In the genomic region with DNA sequence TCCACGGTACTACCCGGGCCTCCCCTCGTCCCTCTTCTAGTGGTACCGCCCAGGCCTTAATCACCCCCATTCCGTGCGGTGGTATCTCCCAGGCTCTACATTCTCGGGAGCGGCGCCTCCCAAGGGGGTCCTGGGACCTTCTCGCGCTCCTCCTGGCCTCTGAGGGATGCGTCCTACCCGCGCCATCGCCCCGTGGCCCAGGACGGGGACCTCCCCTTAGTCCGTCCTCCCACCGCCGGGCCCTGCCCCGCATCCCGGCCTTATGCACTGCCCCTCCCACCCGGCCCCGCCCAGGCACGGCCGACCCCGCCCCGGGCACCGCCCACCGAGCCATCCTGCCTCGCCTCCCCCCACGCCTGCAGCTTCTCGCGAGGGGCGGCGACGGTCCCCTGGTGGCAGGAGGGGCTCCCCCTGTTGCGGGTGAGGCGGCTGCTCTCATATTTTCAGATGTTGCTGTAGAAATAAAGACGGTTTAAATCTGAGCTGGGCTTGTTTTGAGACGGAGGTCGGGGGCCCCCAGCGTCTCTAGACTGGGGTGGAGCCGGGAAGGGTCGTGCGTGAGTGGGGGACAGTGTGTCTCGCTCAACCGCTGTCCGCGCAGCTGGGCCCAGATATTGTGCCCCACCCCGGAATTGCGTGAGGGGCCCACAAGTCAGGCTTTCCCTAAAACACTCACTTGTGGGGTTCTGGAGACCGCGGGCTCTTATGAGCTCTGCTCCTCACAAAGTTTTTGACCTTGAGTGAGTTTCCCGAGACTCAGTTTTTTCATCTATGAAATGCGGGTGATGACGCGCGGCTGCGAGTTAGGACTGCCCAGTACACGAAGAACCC, we compare ENCODE assay signal across 1 cellular context.
TF ChIP-seq lines count a peak whose summit lies in the region.

No MANE protein-coding gene starts in this region.

TF ChIP-seq in HepG2, 621 proteins besides CTCF, POLR2A, EP300 and RAD21 (continued from another document):
- TF ChIP-seq, protein P1, sequence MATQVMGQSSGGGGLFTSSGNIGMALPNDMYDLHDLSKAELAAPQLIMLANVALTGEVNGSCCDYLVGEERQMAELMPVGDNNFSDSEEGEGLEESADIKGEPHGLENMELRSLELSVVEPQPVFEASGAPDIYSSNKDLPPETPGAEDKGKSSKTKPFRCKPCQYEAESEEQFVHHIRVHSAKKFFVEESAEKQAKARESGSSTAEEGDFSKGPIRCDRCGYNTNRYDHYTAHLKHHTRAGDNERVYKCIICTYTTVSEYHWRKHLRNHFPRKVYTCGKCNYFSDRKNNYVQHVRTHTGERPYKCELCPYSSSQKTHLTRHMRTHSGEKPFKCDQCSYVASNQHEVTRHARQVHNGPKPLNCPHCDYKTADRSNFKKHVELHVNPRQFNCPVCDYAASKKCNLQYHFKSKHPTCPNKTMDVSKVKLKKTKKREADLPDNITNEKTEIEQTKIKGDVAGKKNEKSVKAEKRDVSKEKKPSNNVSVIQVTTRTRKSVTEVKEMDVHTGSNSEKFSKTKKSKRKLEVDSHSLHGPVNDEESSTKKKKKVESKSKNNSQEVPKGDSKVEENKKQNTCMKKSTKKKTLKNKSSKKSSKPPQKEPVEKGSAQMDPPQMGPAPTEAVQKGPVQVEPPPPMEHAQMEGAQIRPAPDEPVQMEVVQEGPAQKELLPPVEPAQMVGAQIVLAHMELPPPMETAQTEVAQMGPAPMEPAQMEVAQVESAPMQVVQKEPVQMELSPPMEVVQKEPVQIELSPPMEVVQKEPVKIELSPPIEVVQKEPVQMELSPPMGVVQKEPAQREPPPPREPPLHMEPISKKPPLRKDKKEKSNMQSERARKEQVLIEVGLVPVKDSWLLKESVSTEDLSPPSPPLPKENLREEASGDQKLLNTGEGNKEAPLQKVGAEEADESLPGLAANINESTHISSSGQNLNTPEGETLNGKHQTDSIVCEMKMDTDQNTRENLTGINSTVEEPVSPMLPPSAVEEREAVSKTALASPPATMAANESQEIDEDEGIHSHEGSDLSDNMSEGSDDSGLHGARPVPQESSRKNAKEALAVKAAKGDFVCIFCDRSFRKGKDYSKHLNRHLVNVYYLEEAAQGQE (IDR thresholded peaks at IDR 0.05; ENCODE audit: borderline replicate concordance in 1 of 2, low read depth in 1 of 2, low read length in 2 of 2) = no peak
- TF ChIP-seq ZNF790 (CRISPR knock-in tag; IDR thresholded peaks at IDR 0.05; ENCODE audit: borderline replicate concordance) (no peak), ZMYM2 (CRISPR knock-in tag; IDR thresholded peaks at IDR 0.05) (0 out of 2 replicates have a peak, but pooled peaks have one; percentile 18), SP5 (CRISPR knock-in tag; IDR thresholded peaks at IDR 0.05; ENCODE audit: borderline replicate concordance, low read depth) (peak; percentile 62), ZNF281 (CRISPR knock-in tag; IDR thresholded peaks at IDR 0.05; ENCODE audit: borderline replicate concordance) (peak; percentile 75; the same call in 1 of the 2 replicates), TEAD2 (CRISPR knock-in tag; IDR thresholded peaks at IDR 0.05) (no peak), ZNF772 (CRISPR knock-in tag; IDR thresholded peaks at IDR 0.05) (no peak), EED (CRISPR knock-in tag; IDR thresholded peaks at IDR 0.05) (0 out of 2 replicates have a peak, but pooled peaks have one; percentile 5), ZFP36L1 (CRISPR knock-in tag; IDR thresholded peaks at IDR 0.05) (no peak), ZNF382 (CRISPR knock-in tag; IDR thresholded peaks at IDR 0.05; ENCODE audit: borderline replicate concordance) (no peak), TARDBP (CRISPR knock-in tag; IDR thresholded peaks at IDR 0.05) (0 out of 2 replicates have a peak, but pooled peaks have one; percentile 28), BRF2 (CRISPR knock-in tag; IDR thresholded peaks at IDR 0.05) (no peak), ZFY (CRISPR knock-in tag; IDR thresholded peaks at IDR 0.05) (no peak; the same call in 1 of the 2 replicates), PAXIP1 (CRISPR knock-in tag; conservative IDR thresholded peaks at IDR 0.05) (0 out of 2 replicates have a peak, but pooled peaks have one; percentile 1), YY1 (IDR thresholded peaks at IDR 0.05; ENCODE audit: insufficient read depth, insufficient replicate concordance, low read depth, low read length) (peak; percentile 8), DR1 (CRISPR knock-in tag; IDR thresholded peaks at IDR 0.05) (0 out of 2 replicates have a peak, but pooled peaks have one; percentile 24), RBFOX2 (IDR thresholded peaks at IDR 0.05; ENCODE audit: low read depth, low read length) (peak; percentile 41; the same call in 1 of the 2 replicates), ZNF414 (CRISPR knock-in tag; IDR thresholded peaks at IDR 0.05) (0 out of 2 replicates have a peak, but pooled peaks have one; percentile 15), ZNF710 (CRISPR knock-in tag; IDR thresholded peaks at IDR 0.05; ENCODE audit: borderline replicate concordance) (0 out of 2 replicates have a peak, but pooled peaks have one; percentile 53), ZNF256 (CRISPR knock-in tag; conservative IDR thresholded peaks at IDR 0.05) (peak; percentile 80; the same call in 1 of the 2 replicates), TBX3 (IDR thresholded peaks at IDR 0.05; ENCODE audit: borderline replicate concordance) (no peak), KDM1A (CRISPR knock-in tag; IDR thresholded peaks at IDR 0.05) (no peak), CBX2 (IDR thresholded peaks at IDR 0.05; ENCODE audit: low read depth, low read length) (no peak), CBX2 (CRISPR knock-in tag; IDR thresholded peaks at IDR 0.05; ENCODE audit: low read depth) (no peak), SMAD1 (CRISPR knock-in tag; IDR thresholded peaks at IDR 0.05; ENCODE audit: borderline replicate concordance, low read depth) (0 out of 2 replicates have a peak, but pooled peaks have one; percentile 26), TEAD3 (CRISPR knock-in tag; optimal IDR thresholded peaks at IDR 0.05; ENCODE audit: borderline replicate concordance) (peak; percentile 15), POLR2AphosphoS5 (IDR thresholded peaks at IDR 0.05; ENCODE audit: low read depth, low read length) (peak; percentile 66)
- TF ChIP-seq, protein P2, sequence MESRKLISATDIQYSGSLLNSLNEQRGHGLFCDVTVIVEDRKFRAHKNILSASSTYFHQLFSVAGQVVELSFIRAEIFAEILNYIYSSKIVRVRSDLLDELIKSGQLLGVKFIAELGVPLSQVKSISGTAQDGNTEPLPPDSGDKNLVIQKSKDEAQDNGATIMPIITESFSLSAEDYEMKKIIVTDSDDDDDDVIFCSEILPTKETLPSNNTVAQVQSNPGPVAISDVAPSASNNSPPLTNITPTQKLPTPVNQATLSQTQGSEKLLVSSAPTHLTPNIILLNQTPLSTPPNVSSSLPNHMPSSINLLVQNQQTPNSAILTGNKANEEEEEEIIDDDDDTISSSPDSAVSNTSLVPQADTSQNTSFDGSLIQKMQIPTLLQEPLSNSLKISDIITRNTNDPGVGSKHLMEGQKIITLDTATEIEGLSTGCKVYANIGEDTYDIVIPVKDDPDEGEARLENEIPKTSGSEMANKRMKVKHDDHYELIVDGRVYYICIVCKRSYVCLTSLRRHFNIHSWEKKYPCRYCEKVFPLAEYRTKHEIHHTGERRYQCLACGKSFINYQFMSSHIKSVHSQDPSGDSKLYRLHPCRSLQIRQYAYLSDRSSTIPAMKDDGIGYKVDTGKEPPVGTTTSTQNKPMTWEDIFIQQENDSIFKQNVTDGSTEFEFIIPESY (CRISPR knock-in tag; IDR thresholded peaks at IDR 0.05) = 0 out of 2 replicates have a peak, but pooled peaks have one; percentile 5
- TF ChIP-seq, protein P3, sequence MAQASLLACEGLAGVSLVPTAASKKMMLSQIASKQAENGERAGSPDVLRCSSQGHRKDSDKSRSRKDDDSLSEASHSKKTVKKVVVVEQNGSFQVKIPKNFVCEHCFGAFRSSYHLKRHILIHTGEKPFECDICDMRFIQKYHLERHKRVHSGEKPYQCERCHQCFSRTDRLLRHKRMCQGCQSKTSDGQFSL (CRISPR knock-in tag; IDR thresholded peaks at IDR 0.05) = peak; percentile 65; the same call in 1 of the 2 replicates
- TF ChIP-seq, protein P4, sequence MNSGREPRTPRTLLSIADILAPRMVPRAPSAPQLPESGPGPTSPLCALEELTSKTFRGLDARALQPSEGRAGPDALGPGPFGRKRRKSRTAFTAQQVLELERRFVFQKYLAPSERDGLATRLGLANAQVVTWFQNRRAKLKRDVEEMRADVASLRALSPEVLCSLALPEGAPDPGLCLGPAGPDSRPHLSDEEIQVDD (CRISPR knock-in tag; IDR thresholded peaks at IDR 0.05; ENCODE audit: borderline replicate concordance) = 0 out of 2 replicates have a peak, but pooled peaks have one; percentile 36
